14 cellular contexts compared by ENCODE assay signal in the genomic region with DNA sequence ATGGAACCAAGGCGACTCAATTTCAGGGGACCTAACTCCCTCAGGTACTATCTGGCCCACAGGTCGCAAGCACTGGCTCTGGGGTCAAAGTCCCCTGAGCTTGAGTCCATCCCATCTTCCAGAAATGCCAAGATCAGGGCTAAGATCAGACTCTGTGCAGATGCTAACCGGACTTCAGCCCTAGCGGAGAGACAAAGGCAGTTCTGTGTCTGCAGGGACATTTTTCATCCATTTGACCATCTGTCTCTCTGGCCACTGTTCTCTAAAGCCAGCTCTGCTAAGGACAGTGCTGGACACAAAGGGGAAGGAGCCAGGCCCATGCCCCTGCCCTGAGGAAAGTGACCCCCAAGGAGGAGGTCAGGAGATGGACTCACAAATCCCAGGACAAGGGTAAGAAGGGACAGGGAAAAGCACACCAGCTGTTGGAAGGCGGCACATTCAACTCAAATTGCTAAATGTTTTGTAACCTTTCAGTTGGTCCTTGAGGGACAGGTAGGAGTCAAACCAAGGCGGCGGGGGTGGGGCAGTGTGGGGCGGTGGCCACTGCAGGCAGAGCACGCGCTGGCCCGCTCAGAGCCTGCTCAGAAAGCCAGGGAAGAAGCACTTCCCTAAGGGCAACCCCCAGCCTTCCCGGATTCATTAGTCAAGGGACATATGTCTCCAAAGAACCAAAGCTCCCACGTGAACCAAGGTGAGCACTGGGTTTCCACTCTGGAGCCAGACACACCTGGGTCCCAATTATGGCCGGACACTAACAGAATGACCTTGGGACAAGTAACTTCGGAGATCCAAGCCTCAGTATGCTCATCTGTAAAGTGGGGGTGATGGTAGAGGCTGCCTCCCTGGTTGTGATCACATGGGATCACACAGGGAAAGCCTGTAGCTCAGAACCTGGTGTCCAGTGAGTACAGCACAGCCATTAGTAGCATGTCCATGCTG. TPM values are rescaled to one million over a fixed set of nuclear protein-coding genes. Genes with fewer than 3 reads are reported as not detected.
A peak's percentile ranks its signal among the peaks of the same experiment; 100 is the strongest.
DNase-seq lines count a peak whose midpoint lies in the region; ATAC-seq and TF ChIP-seq lines count a peak whose summit lies in the region.
"Had no signal": no experiment of that assay in that cellular context is flagged by ENCODE, and none has a peak within 500 bp of the region (broad histone marks: within the 10 kb centered on the region; RNA-seq: fewer than 3 reads in every experiment).

No MANE protein-coding gene starts in this region.

- CTCF ChIA-PET in OCI-LY7 (lab: Charles Lee; ENCODE audit: unreplicated experiment) = no interaction called here

- peak overlapping the region; percentile 35 for H3K27ac Mint-ChIP-seq in dendritic cell treated with granulocyte-macrophage colony-stimulating factor and Interleukin-4, amounts not matched to agents 40 ng/mL and 50 ng/mL, for 4 days
- H3K27ac Mint-ChIP-seq in nephron progenitor cell = peak overlapping the region; percentile 72

- TF ChIP-seq CTCF in OCI-LY1 (IDR thresholded peaks at IDR 0.05; ENCODE audit: low read length) (no peak), nephron progenitor cell (IDR thresholded peaks at IDR 0.05) (no peak), gastrocnemius medialis (IDR thresholded peaks at IDR 0.05 in 4 of 5, conservative IDR thresholded peaks at IDR 0.05 in 1 of 5) (no peak), OCI-LY7 (conservative IDR thresholded peaks at IDR 0.05; ENCODE audit: low read length) (no peak), vagina (IDR thresholded peaks at IDR 0.05) (no peak)

- H3F3A ChIP-seq in OCI-LY1 (ENCODE audit: insufficient read depth, low read length) = no peaks in the 10 kb centered on the region

- no peaks in the 10 kb centered on the region for H3K9me3 Mint-ChIP-seq in dendritic cell treated with granulocyte-macrophage colony-stimulating factor and Interleukin-4, amounts not matched to agents 40 ng/mL and 50 ng/mL, for 4 days
- H3K9me3 Mint-ChIP-seq in nephron progenitor cell = no peaks in the 10 kb centered on the region

- DNase-seq in nephron progenitor cell (no peak), gastrocnemius medialis (no peak), OCI-LY7 (ENCODE audit: low spot score) (no peak), NCI-H2081 treated with DMSO at 0.1 percent for 48 hours (lab: John Stamatoyannopoulos, UW) (no peak), vagina (ENCODE audit: extremely low spot score in 2 of 2) (no peak)
- DNase-seq: activated naive CD4-positive, alpha-beta T cell; MM.1S had no signal

- H3K9me3 ChIP-seq in BLaER1 treated with 17β-estradiol and CSF1 and Interleukin-3, amounts not matched to agents 10 nM and 100 nM (replicated peaks in 1 of 11) = no peaks in the 10 kb centered on the region
- H3K9me3 ChIP-seq in OCI-LY1 (ENCODE audit: low read length) = no peaks in the 10 kb centered on the region
- H3K9me3 ChIP-seq in gastrocnemius medialis = no peaks in the 10 kb centered on the region
- H3K9me3 ChIP-seq in OCI-LY7 (ENCODE audit: low read length) = no peaks in the 10 kb centered on the region
- H3K9me3 ChIP-seq in vagina = no peaks in the 10 kb centered on the region
- H3K9me3 ChIP-seq: BE2C, prostate gland had no signal

- intact Hi-C loops in dendritic cell treated with granulocyte-macrophage colony-stimulating factor and Interleukin-4, amounts not matched to agents 40 ng/mL and 50 ng/mL, for 4 days (cut with micrococcal nuclease) = no loop called here
- intact Hi-C loops in gastrocnemius medialis (cut with DNase I; ENCODE audit: low total_unique reads) = no loop called here
- intact Hi-C loops in OCI-LY7 (cut with micrococcal nuclease; ENCODE audit: unreplicated experiment) = no loop called here
- intact Hi-C loops in vagina (cut with DNase I) = no loop called here

- peak overlapping the region; percentile 37 to 72 (median 54); a peak in 20 of 22 replicates for H3K9ac ChIP-seq in BLaER1 treated with 17β-estradiol and CSF1 and Interleukin-3, amounts not matched to agents 10 nM and 100 nM
- no peak overlapping the region; the same call in 1 of the 2 replicates for H3K9ac ChIP-seq in OCI-LY1 (ENCODE audit: low read length)

- peak overlapping the region; percentile 66 to 93 (median 78) for H3K4me2 ChIP-seq in BLaER1 treated with 17β-estradiol and CSF1 and Interleukin-3, amounts not matched to agents 10 nM and 100 nM
- peak overlapping the region; percentile 4; the same call in 1 of the 2 replicates for H3K4me2 ChIP-seq in OCI-LY1 (ENCODE audit: low read length)
- H3K4me2 ChIP-seq in OCI-LY7 (ENCODE audit: low read length) = no peak overlapping the region

- H4K20me1 ChIP-seq in BLaER1 treated with 17β-estradiol and CSF1 and Interleukin-3, amounts not matched to agents 10 nM and 100 nM = peaks cover 70 to 99% (median 88%) of the 10 kb centered on the region in 11 experiments
- no peaks in the 10 kb centered on the region for H4K20me1 ChIP-seq in OCI-LY1 (ENCODE audit: insufficient read depth, low read length)
- no peaks in the 10 kb centered on the region for H4K20me1 ChIP-seq in OCI-LY7 (ENCODE audit: insufficient read depth, low read length)

- H3K4me1 Mint-ChIP-seq in dendritic cell treated with granulocyte-macrophage colony-stimulating factor and Interleukin-4, amounts not matched to agents 40 ng/mL and 50 ng/mL, for 4 days (ENCODE audit: low read depth) = peaks cover 77% of the 10 kb centered on the region
- H3K4me1 Mint-ChIP-seq in nephron progenitor cell = peaks cover 44% of the 10 kb centered on the region

- H3K36me3 ChIP-seq in BLaER1 treated with 17β-estradiol and CSF1 and Interleukin-3, amounts not matched to agents 10 nM and 100 nM = peaks cover 50 to 91% (median 65%) of the 10 kb centered on the region in 11 experiments
- peaks cover 17% of the 10 kb centered on the region; the same call in 1 of the 2 replicates for H3K36me3 ChIP-seq in OCI-LY1 (ENCODE audit: insufficient read depth, low read length)
- no peaks in the 10 kb centered on the region for H3K36me3 ChIP-seq in gastrocnemius medialis
- peaks cover 17% of the 10 kb centered on the region; the same call in 1 of the 2 replicates for H3K36me3 ChIP-seq in OCI-LY7 (ENCODE audit: insufficient read depth, low read length)
- no peaks in the 10 kb centered on the region for H3K36me3 ChIP-seq in vagina
- H3K36me3 ChIP-seq: BE2C, prostate gland had no signal

- no peak for TF ChIP-seq POLR2A in gastrocnemius medialis (IDR thresholded peaks at IDR 0.05)
- no peak for TF ChIP-seq POLR2A in vagina (IDR thresholded peaks at IDR 0.05)

- H3K27ac ChIP-seq in BLaER1 treated with 17β-estradiol and CSF1 and Interleukin-3, amounts not matched to agents 10 nM and 100 nM = peak overlapping the region; percentile 4 to 91 (median 70); a peak in 21 of 22 replicates
- H3K27ac ChIP-seq in OCI-LY1 (ENCODE audit: low read depth, low read length, poor library complexity, severe bottlenecking) (peak overlapping the region; percentile 89), gastrocnemius medialis (peak overlapping the region in 1 of 4 donors; percentile 6), OCI-LY7 (ENCODE audit: low read depth, low read length, poor library complexity, severe bottlenecking) (no peak overlapping the region), vagina (no peak overlapping the region)
- H3K27ac ChIP-seq: prostate gland had no signal

- peaks cover 77 to 98% (median 92%) of the 10 kb centered on the region in 10 experiments for H3K4me1 ChIP-seq in BLaER1 treated with 17β-estradiol and CSF1 and Interleukin-3, amounts not matched to agents 10 nM and 100 nM
- H3K4me1 ChIP-seq in OCI-LY1 (ENCODE audit: insufficient read depth, low read length, severe bottlenecking) = peaks cover 49% of the 10 kb centered on the region
- H3K4me1 ChIP-seq in gastrocnemius medialis = no peaks in the 10 kb centered on the region
- H3K4me1 ChIP-seq in OCI-LY7 (ENCODE audit: insufficient read depth, low read length, poor library complexity, severe bottlenecking) = peaks cover 38% of the 10 kb centered on the region
- peaks cover 9% of the 10 kb centered on the region for H3K4me1 ChIP-seq in vagina
- H3K4me1 ChIP-seq: prostate gland had no signal

- BruUV-seq in OCI-LY7 (replicated peaks; lab: Mats Ljungman, UMichigan) = no TSS peak

- in situ Hi-C loops in gastrocnemius medialis (cut with MboI; ENCODE audit: low sequenced_read_pairs in 4 of 4) = no loop called here

- H3K9me2 ChIP-seq in OCI-LY1 (ENCODE audit: low read depth, low read length) (no peaks in the 10 kb centered on the region), OCI-LY7 (ENCODE audit: insufficient read depth, low read length) (no peaks in the 10 kb centered on the region)

- peaks cover 90% of the 10 kb centered on the region for H3K36me3 Mint-ChIP-seq in dendritic cell treated with granulocyte-macrophage colony-stimulating factor and Interleukin-4, amounts not matched to agents 40 ng/mL and 50 ng/mL, for 4 days (ENCODE audit: low read depth)
- no peaks in the 10 kb centered on the region for H3K36me3 Mint-ChIP-seq in nephron progenitor cell (ENCODE audit: low read depth)

- POLR2A ChIA-PET in OCI-LY7 (lab: Charles Lee) = interaction anchor here (0.9 kb wide), 1 partner anchor 13 kb away, joined by 3 read pairs; no protein-coding TSS in a partner anchor

- no peak overlapping the region for H3K4me3 Mint-ChIP-seq in dendritic cell treated with granulocyte-macrophage colony-stimulating factor and Interleukin-4, amounts not matched to agents 40 ng/mL and 50 ng/mL, for 4 days
- no peak overlapping the region for H3K4me3 Mint-ChIP-seq in nephron progenitor cell

- no peak for ATAC-seq in gastrocnemius medialis
- ATAC-seq: HCT116 had no signal

- H3K79me2 ChIP-seq in OCI-LY1 (ENCODE audit: insufficient read depth, low read length) (no peaks in the 10 kb centered on the region), OCI-LY7 (ENCODE audit: insufficient read depth, low read depth, low read length) (peaks cover 8% of the 10 kb centered on the region; the same call in 1 of the 2 replicates)

- no peaks in the 10 kb centered on the region for H3K27me3 ChIP-seq in BLaER1 treated with 17β-estradiol and CSF1 and Interleukin-3, amounts not matched to agents 10 nM and 100 nM
- no peaks in the 10 kb centered on the region for H3K27me3 ChIP-seq in OCI-LY1 (ENCODE audit: insufficient read depth, low read length)
- H3K27me3 ChIP-seq in gastrocnemius medialis = no peaks in the 10 kb centered on the region
- no peaks in the 10 kb centered on the region for H3K27me3 ChIP-seq in vagina
- H3K27me3 ChIP-seq: BE2C had no signal

- H2AFZ ChIP-seq in OCI-LY1 (ENCODE audit: low read length) (no peak overlapping the region), OCI-LY7 (ENCODE audit: low read length) (no peak overlapping the region)

- no peak overlapping the region; a peak in 1 of 20 replicates for H3K4me3 ChIP-seq in BLaER1 treated with 17β-estradiol and CSF1 and Interleukin-3, amounts not matched to agents 10 nM and 100 nM
- H3K4me3 ChIP-seq in OCI-LY1 (ENCODE audit: low read depth, low read length, poor library complexity, severe bottlenecking) (no peak overlapping the region), gastrocnemius medialis (no peak overlapping the region), OCI-LY7 (ENCODE audit: low read depth, low read length, poor library complexity, severe bottlenecking) (no peak overlapping the region), vagina (no peak overlapping the region)
- H3K4me3 ChIP-seq: prostate gland had no signal

- H3K27me3 Mint-ChIP-seq in dendritic cell treated with granulocyte-macrophage colony-stimulating factor and Interleukin-4, amounts not matched to agents 40 ng/mL and 50 ng/mL, for 4 days = no peaks in the 10 kb centered on the region
- H3K27me3 Mint-ChIP-seq in nephron progenitor cell (ENCODE audit: low read depth, poor library complexity) = no peaks in the 10 kb centered on the region

RNA-seq across cellular contexts. Expression of a gene that starts 42.8 kb away (rescaled TPM):
- total RNA-seq in gastrocnemius medialis (10 to 100 TPM in 1 of 4 donors, 1 to 10 TPM in 3; 5.4 to 18.3 (median 5.7) TPM), OCI-LY7 (2022) (89.7 and 95.9 TPM in 2 replicates), vagina (33.9 TPM)
- total RNA-seq in OCI-LY7 (2014; rRNA removed; shearing (Covaris generic)) = 53.1 and 53.7 TPM in 2 replicates

RNA-seq across cellular contexts. Expression of a gene that starts 48.8 kb away (rescaled TPM):
- total RNA-seq in gastrocnemius medialis (not detected), OCI-LY7 (2022) (not detected in 2 replicates), vagina (not detected)
- not detected in 2 replicates for total RNA-seq in OCI-LY7 (2014; rRNA removed; shearing (Covaris generic))
- total RNA-seq: lung microvascular endothelial cell, prostate gland had no signal

Comparison
In these comparisons a context has a peak if more than half of its experiments do, and no peak if none do; other contexts are left out.
1. H3K27ac ChIP-seq: peak in BLaER1 treated with 17β-estradiol and CSF1 and Interleukin-3, amounts not matched to agents 10 nM and 100 nM (11 of 11) and OCI-LY1 (single experiment); none in OCI-LY7 (single experiment) and vagina (single experiment).